Comparison of ENCODE assay signal across 10 cellular contexts in the genomic region with DNA sequence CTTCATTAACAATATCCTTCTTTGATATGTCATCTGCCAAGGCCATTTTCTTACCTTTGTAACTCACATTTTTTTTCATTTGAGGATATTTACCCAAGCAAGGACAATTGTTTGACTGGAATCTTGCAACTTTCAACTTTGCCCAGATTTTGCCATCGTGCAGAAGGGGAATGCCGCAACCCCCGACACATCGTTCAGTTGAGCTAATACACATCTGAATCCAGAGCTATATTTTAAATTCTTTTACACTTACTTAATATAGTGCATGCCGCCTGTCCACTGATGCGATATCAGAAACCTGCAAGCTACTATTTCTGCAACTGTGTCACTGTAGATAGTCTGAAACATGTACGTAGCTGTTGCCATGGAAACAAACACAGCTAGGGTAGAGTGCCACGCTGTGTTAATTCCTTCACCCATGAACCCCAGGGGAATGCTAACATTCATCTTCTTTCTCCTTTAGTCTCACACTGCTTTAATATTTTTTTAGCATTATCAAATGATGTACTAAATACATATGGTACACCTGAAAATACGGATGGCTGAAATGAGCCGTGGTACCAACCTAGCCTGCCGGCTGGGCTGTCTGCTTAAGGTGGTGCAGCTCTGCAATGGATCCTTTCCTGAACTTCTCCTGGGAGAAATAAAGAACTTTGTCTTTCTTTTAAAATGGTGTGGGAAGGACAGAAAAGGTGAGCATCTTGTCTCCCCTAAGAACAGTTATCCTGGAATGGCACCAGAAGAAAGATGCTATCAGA.
DNase-seq lines count a peak whose midpoint lies in the region; ATAC-seq and TF ChIP-seq lines count a peak whose summit lies in the region.
"Had no signal": no experiment of that assay in that cellular context is flagged by ENCODE, and none has a peak within 500 bp of the region (broad histone marks: within the 10 kb centered on the region; RNA-seq: fewer than 3 reads in every experiment).

No MANE protein-coding gene starts in this region.

- peak; percentile 31 for DNase-seq in SK-N-SH
- DNase-seq in T-helper 17 cell, result no peak
- DNase-seq in OCI-M2 (lab: John Stamatoyannopoulos, UW; ENCODE audit: unreplicated experiment), result no peak
- no peak for DNase-seq in middle frontal gyrus (ENCODE audit: extremely low spot score, low spot score)
- no peak for DNase-seq in MV-4-11 (lab: John Stamatoyannopoulos, UW)
- DNase-seq: effector memory CD4-positive, alpha-beta T cell; testis had no signal

- H3K9me3 ChIP-seq in SK-N-SH (no peaks in the 10 kb centered on the region), T-helper 17 cell (ENCODE audit: control insufficient read depth, low read length, poor library complexity, severe bottlenecking) (no peaks in the 10 kb centered on the region)
- H3K9me3 ChIP-seq: testis had no signal

- no peak overlapping the region for H3K9ac ChIP-seq in SK-N-SH

- no peaks in the 10 kb centered on the region for H3K36me3 ChIP-seq in SK-N-SH (replicated peaks in 1 of 2; ENCODE audit: control insufficient read depth in 1 of 2, insufficient read depth in 2 of 2, low read length in 1 of 2)

- H3K4me2 ChIP-seq in SK-N-SH, result no peak overlapping the region

- no peaks in the 10 kb centered on the region for H3K9me3 Mint-ChIP-seq in stimulated activated memory B cell treated with anti-CD40 and anti-IgM and Interleukin-4, amounts not matched to agents 10 μg/mL and 1 μg/mL and 100 μg/mL, for 72 hours

- H2AFZ ChIP-seq in SK-N-SH (ENCODE audit: low read depth), result no peak overlapping the region

- POLR2A ChIA-PET in SK-N-SH (lab: Yijun Ruan, JAX), result no interaction called here

- H3K4me1 Mint-ChIP-seq in T-helper 17 cell, result peaks cover 22% of the 10 kb centered on the region
- peaks cover 22% of the 10 kb centered on the region for H3K4me1 Mint-ChIP-seq in stimulated activated memory B cell treated with anti-CD40 and anti-IgM and Interleukin-4, amounts not matched to agents 10 μg/mL and 1 μg/mL and 100 μg/mL, for 72 hours

- no peak overlapping the region for H3K4me3 Mint-ChIP-seq in T-helper 17 cell
- peak overlapping the region; percentile 59 for H3K4me3 Mint-ChIP-seq in stimulated activated memory B cell treated with anti-CD40 and anti-IgM and Interleukin-4, amounts not matched to agents 10 μg/mL and 1 μg/mL and 100 μg/mL, for 72 hours

- no peak overlapping the region for H3K27ac Mint-ChIP-seq in T-helper 17 cell
- peak overlapping the region; percentile 62 for H3K27ac Mint-ChIP-seq in stimulated activated memory B cell treated with anti-CD40 and anti-IgM and Interleukin-4, amounts not matched to agents 10 μg/mL and 1 μg/mL and 100 μg/mL, for 72 hours

- no peaks in the 10 kb centered on the region for H3K27me3 Mint-ChIP-seq in T-helper 17 cell
- no peaks in the 10 kb centered on the region for H3K27me3 Mint-ChIP-seq in stimulated activated memory B cell treated with anti-CD40 and anti-IgM and Interleukin-4, amounts not matched to agents 10 μg/mL and 1 μg/mL and 100 μg/mL, for 72 hours

- H3F3A ChIP-seq in SK-N-SH (replicated peaks; ENCODE audit: insufficient read depth), result no peaks in the 10 kb centered on the region

- no peak overlapping the region for H3K4me3 ChIP-seq in SK-N-SH (ENCODE audit: low read depth in 2 of 2, low read length in 1 of 2)
- H3K4me3 ChIP-seq: testis had no signal

- H4K20me1 ChIP-seq in SK-N-SH (ENCODE audit: insufficient read depth), result no peaks in the 10 kb centered on the region

- H3K27ac ChIP-seq in SK-N-SH (ENCODE audit: low read depth in 2 of 2, low read length in 1 of 2), result no peak overlapping the region
- H3K27ac ChIP-seq: testis had no signal

- TF ChIP-seq RAD21 in SK-N-SH (IDR thresholded peaks at IDR 0.05; ENCODE audit: low read length), result no peak

- H3K27me3 ChIP-seq in SK-N-SH (ENCODE audit: insufficient read depth), result no peaks in the 10 kb centered on the region
- H3K27me3 ChIP-seq: testis had no signal

- peaks cover 4% of the 10 kb centered on the region for H3K36me3 Mint-ChIP-seq in T-helper 17 cell (ENCODE audit: low read depth)
- no peaks in the 10 kb centered on the region for H3K36me3 Mint-ChIP-seq in stimulated activated memory B cell treated with anti-CD40 and anti-IgM and Interleukin-4, amounts not matched to agents 10 μg/mL and 1 μg/mL and 100 μg/mL, for 72 hours

- WGBS in SK-N-SH (ENCODE audit: low lambda C conversion rate), result 90% methylated on average over 11 of the region's 11 CpGs

- peaks cover 0 to 8% of the 10 kb centered on the region in 2 experiments; a peak in 2 of 4 replicates for H3K4me1 ChIP-seq in SK-N-SH (ENCODE audit: control insufficient read depth in 1 of 2, insufficient read depth in 2 of 2, low read depth in 1 of 2, low read length in 1 of 2)

- TF ChIP-seq EP300 in SK-N-SH (IDR thresholded peaks at IDR 0.05; ENCODE audit: borderline replicate concordance in 1 of 2, low read depth in 1 of 2, low read length in 1 of 2), result no peak

- TF ChIP-seq CTCF in SK-N-SH (IDR thresholded peaks at IDR 0.05), result no peak

- H3K9me2 ChIP-seq in SK-N-SH, result no peaks in the 10 kb centered on the region

- no peaks in the 10 kb centered on the region for H3K79me2 ChIP-seq in SK-N-SH (ENCODE audit: insufficient read depth)

- CTCF ChIA-PET in SK-N-SH (lab: Yijun Ruan, JAX), result interaction anchor here (1.0 kb wide), 1 partner anchor 19 kb away, joined by 4 read pairs; no protein-coding TSS in a partner anchor

- ATAC-seq in SK-N-SH treated with all-trans-retinoic acid at 6 μM for 48 hours (no peak), HG02938 (IDR thresholded peaks at IDR 0.05; ENCODE audit: unreplicated experiment) (peak; percentile 98), T-helper 17 cell (peak; percentile 67)
- peak; percentile 99 for ATAC-seq in stimulated activated memory B cell treated with anti-CD40 and anti-IgM and Interleukin-4, amounts not matched to agents 10 μg/mL and 1 μg/mL and 100 μg/mL, for 72 hours

TF ChIP-seq in SK-N-SH, 30 proteins besides CTCF, POLR2A, EP300 and RAD21:
- TF ChIP-seq FOXJ3 (CRISPR knock-in tag; IDR thresholded peaks at IDR 0.05) (no peak), RFX5 (IDR thresholded peaks at IDR 0.05; ENCODE audit: low read length) (no peak), MAX (IDR thresholded peaks at IDR 0.05; ENCODE audit: low read depth) (no peak), USF2 (IDR thresholded peaks at IDR 0.05; ENCODE audit: borderline replicate concordance, low read depth, low read length) (no peak), NRF1 (IDR thresholded peaks at IDR 0.05; ENCODE audit: low read depth, low read length) (no peak), MXI1 (IDR thresholded peaks at IDR 0.05; ENCODE audit: low read depth, low read length) (no peak), SMC3 (IDR thresholded peaks at IDR 0.05; ENCODE audit: low read depth, low read length) (no peak)
- TF ChIP-seq, protein P1, sequence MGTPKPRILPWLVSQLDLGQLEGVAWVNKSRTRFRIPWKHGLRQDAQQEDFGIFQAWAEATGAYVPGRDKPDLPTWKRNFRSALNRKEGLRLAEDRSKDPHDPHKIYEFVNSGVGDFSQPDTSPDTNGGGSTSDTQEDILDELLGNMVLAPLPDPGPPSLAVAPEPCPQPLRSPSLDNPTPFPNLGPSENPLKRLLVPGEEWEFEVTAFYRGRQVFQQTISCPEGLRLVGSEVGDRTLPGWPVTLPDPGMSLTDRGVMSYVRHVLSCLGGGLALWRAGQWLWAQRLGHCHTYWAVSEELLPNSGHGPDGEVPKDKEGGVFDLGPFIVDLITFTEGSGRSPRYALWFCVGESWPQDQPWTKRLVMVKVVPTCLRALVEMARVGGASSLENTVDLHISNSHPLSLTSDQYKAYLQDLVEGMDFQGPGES (IDR thresholded peaks at IDR 0.05; ENCODE audit: low read depth, low read length), result no peak

TF ChIP-seq in SK-N-SH treated with all-trans-retinoic acid at 6 μM for 48 hours, 23 proteins besides CTCF, POLR2A, EP300 and RAD21 (continues in another document):
- TF ChIP-seq ARNTL (CRISPR knock-in tag; IDR thresholded peaks at IDR 0.05; ENCODE audit: borderline replicate concordance, low read depth) (no peak), ZNF565 (CRISPR knock-in tag; conservative IDR thresholded peaks at IDR 0.05; ENCODE audit: low read depth) (no peak), BACH2 (CRISPR knock-in tag; IDR thresholded peaks at IDR 0.05; ENCODE audit: borderline replicate concordance) (no peak), POU6F1 (CRISPR knock-in tag; IDR thresholded peaks at IDR 0.05; ENCODE audit: borderline replicate concordance, low read depth) (no peak), SNAI2 (CRISPR knock-in tag; IDR thresholded peaks at IDR 0.05) (no peak), OSR1 (CRISPR knock-in tag; IDR thresholded peaks at IDR 0.05) (no peak)
